ENCODE assay signal across 9 cellular contexts in genomic region chr9:121736964-121737462, GRCh38.
DNase-seq lines count a peak whose midpoint lies in the region; ATAC-seq, FAIRE-seq and TF ChIP-seq lines count a peak whose summit lies in the region.
"Had no signal": no experiment of that assay in that cellular context is flagged by ENCODE, and none has a peak within 500 bp of the region (broad histone marks: within the 10 kb centered on the region; RNA-seq: fewer than 3 reads in every experiment).

No MANE protein-coding gene starts in this region.

- H3K4me2 ChIP-seq in HepG2 (ENCODE audit: low read depth, low read length): peak overlapping the region; percentile 92

- WGBS in HUES64: 67% methylated on average over 13 of the region's 13 CpGs
- 3% methylated on average over 8 of the region's 13 CpGs for WGBS in HepG2 (ENCODE audit: low lambda C conversion rate)
- 66% methylated on average over 13 of the region's 13 CpGs for WGBS in suprapubic skin

- CTCF ChIA-PET in HepG2 (lab: Yijun Ruan, JAX; ENCODE audit: low intra/inter-chr PET ratio, low total read pairs): no interaction called here

- H3K79me2 ChIP-seq in HepG2 (ENCODE audit: insufficient read depth, low read length): peaks cover 49% of the 10 kb centered on the region

- in situ Hi-C loops in HepG2 (cut with HindIII; ENCODE audit: extremely low pct_ligation_motif_present, low pct_unique_long_range_greater_than_20kb): loop anchor here (25.0 kb wide), 1 partner anchor 250 kb away; no protein-coding TSS in a partner anchor

- TF ChIP-seq EP300 in HepG2 (IDR thresholded peaks at IDR 0.05; ENCODE audit: low read depth in 2 of 2, low read length in 2 of 2) (no peak), HepG2 (CRISPR knock-in tag; IDR thresholded peaks at IDR 0.05; ENCODE audit: borderline replicate concordance) (no peak; the same call in 1 of the 2 replicates), suprapubic skin (IDR thresholded peaks at IDR 0.05) (no peak)

- 0 out of 2 replicates have a peak overlapping the region, but pooled peaks have one; percentile 29 for H3K9ac ChIP-seq in HUES64 (ENCODE audit: low read depth, low read length)
- H3K9ac ChIP-seq in HepG2 (ENCODE audit: insufficient read depth, low read depth, low read length): peak overlapping the region; percentile 81

- intact Hi-C loops in HepG2 (cut with micrococcal nuclease; ENCODE audit: unreplicated experiment): loop anchor here (1.0 to 5.0 kb wide), 2 partner anchors 124 to 240 kb away; no protein-coding TSS in a partner anchor

- ATAC-seq in HepG2 (peak; percentile 69), HG03571 (IDR thresholded peaks at IDR 0.05; ENCODE audit: unreplicated experiment) (no peak)

- peak overlapping the region; percentile 39 for H2AFZ ChIP-seq in HepG2 (ENCODE audit: low read length)

- TF ChIP-seq RAD21 in HepG2 (CRISPR knock-in tag; IDR thresholded peaks at IDR 0.05): no peak

- TF ChIP-seq POLR2A in HepG2 (IDR thresholded peaks at IDR 0.05; ENCODE audit: insufficient read depth in 1 of 2, low read depth in 2 of 2, low read length in 2 of 2) (peak in 1 of 2 experiments; percentile 71; a peak in 2 of 4 replicates), suprapubic skin (IDR thresholded peaks at IDR 0.05) (no peak)

- H3K9me3 ChIP-seq in HUES64 (ENCODE audit: insufficient read depth, low read depth, low read length): no peaks in the 10 kb centered on the region
- H3K9me3 ChIP-seq in HepG2 (ENCODE audit: low read length): no peaks in the 10 kb centered on the region
- no peaks in the 10 kb centered on the region for H3K9me3 ChIP-seq in suprapubic skin

- H3K27ac Mint-ChIP-seq in chondrocyte (ENCODE audit: unreplicated experiment): peak overlapping the region; percentile 80

- peak overlapping the region; percentile 53 for H3K4me3 Mint-ChIP-seq in chondrocyte (ENCODE audit: unreplicated experiment)

- FAIRE-seq in HepG2 (lab: Jason Lieb, UNC): peak; percentile 96
- FAIRE-seq: GM18507 had no signal

- no peaks in the 10 kb centered on the region for H3K27me3 Mint-ChIP-seq in chondrocyte (ENCODE audit: low read depth)

- H3K4me3 ChIP-seq in HUES64 (ENCODE audit: low read length) (peak overlapping the region; percentile 74), HepG2 (replicated peaks in 1 of 3; ENCODE audit: insufficient read depth in 1 of 3, low read depth in 2 of 3, low read length in 3 of 3) (peak overlapping the region; percentile 67 to 88 (median 83)), suprapubic skin (peak overlapping the region; percentile 51)

- TF ChIP-seq CTCF in chondrocyte (IDR thresholded peaks at IDR 0.05): no peak
- no peak for TF ChIP-seq CTCF in HepG2 (CRISPR knock-in tag; IDR thresholded peaks at IDR 0.05)
- TF ChIP-seq CTCF in suprapubic skin (IDR thresholded peaks at IDR 0.05): no peak

- H3K27me3 ChIP-seq in HUES64 (ENCODE audit: insufficient read depth, low read length) (peaks cover 5% of the 10 kb centered on the region; the same call in 1 of the 2 replicates), HepG2 (ENCODE audit: control insufficient read depth in 1 of 2, insufficient read depth in 2 of 2, low read length in 2 of 2) (no peaks in the 10 kb centered on the region; a peak in 1 of 5 replicates), suprapubic skin (no peaks in the 10 kb centered on the region)

- no TSS peak for BruUV-seq in HepG2 (replicated peaks; lab: Mats Ljungman, UMichigan)

- DNase-seq in chondrocyte (ENCODE audit: low spot score) (no peak), HepG2 (ENCODE audit: low spot score) (peak; percentile 78), suprapubic skin (ENCODE audit: low spot score in 2 of 2) (no peak), D341Med (ENCODE audit: low spot score) (no peak), NCI-H2227 treated with DMSO at 0.1 percent for 48 hours (lab: John Stamatoyannopoulos, UW) (no peak), cortex of kidney (lab: John Stamatoyannopoulos, UW) (no peak)

- H4K20me1 ChIP-seq in HepG2 (ENCODE audit: insufficient read depth, low read length): no peaks in the 10 kb centered on the region

- peaks cover 74% of the 10 kb centered on the region for H3K4me1 Mint-ChIP-seq in chondrocyte (ENCODE audit: low read depth)

- H3K36me3 ChIP-seq in HUES64 (ENCODE audit: insufficient read depth, low read length): no peaks in the 10 kb centered on the region
- H3K36me3 ChIP-seq in HepG2 (replicated peaks in 1 of 2; ENCODE audit: control insufficient read depth in 1 of 2, insufficient read depth in 2 of 2, low read length in 2 of 2): no peaks in the 10 kb centered on the region; a peak in 1 of 5 replicates
- no peaks in the 10 kb centered on the region for H3K36me3 ChIP-seq in suprapubic skin

- H3K9me3 Mint-ChIP-seq in chondrocyte (ENCODE audit: low read depth): no peaks in the 10 kb centered on the region

- H3K36me3 Mint-ChIP-seq in chondrocyte (ENCODE audit: low read depth): no peaks in the 10 kb centered on the region

- H3K27ac ChIP-seq in HUES64 (ENCODE audit: low read depth, low read length): no peak overlapping the region
- peak overlapping the region; percentile 75 for H3K27ac ChIP-seq in HepG2 (ENCODE audit: extremely low read length, insufficient read depth, low read length)
- H3K27ac ChIP-seq in suprapubic skin: peak overlapping the region; percentile 85

- H3K4me1 ChIP-seq in HUES64 (ENCODE audit: insufficient read depth, low read length) (peaks cover 55% of the 10 kb centered on the region), HepG2 (ENCODE audit: insufficient read depth, low read length) (peaks cover 56% of the 10 kb centered on the region), suprapubic skin (peaks cover 69% of the 10 kb centered on the region)

- POLR2A ChIA-PET in HepG2 (lab: Yijun Ruan, JAX): interaction anchor here (1.0 to 5.0 kb wide), 4 partner anchors 10 to 96 kb away, joined by 3 to 49 read pairs (median 6); no protein-coding TSS in a partner anchor

TF ChIP-seq in HepG2, 621 proteins besides CTCF, POLR2A, EP300 and RAD21 (continues in another document):
- TF ChIP-seq HNF4A (CRISPR knock-in tag; IDR thresholded peaks at IDR 0.05) (peak; percentile 70; the same call in 1 of the 2 replicates), ZNF446 (CRISPR knock-in tag; IDR thresholded peaks at IDR 0.05) (no peak), ATF7-NPFF (CRISPR knock-in tag; IDR thresholded peaks at IDR 0.05; ENCODE audit: low read depth) (no peak), SP1 (IDR thresholded peaks at IDR 0.05) (no peak), SP1 (CRISPR knock-in tag; IDR thresholded peaks at IDR 0.05) (peak; percentile 68; the same call in 1 of the 2 replicates), NR2F2 (IDR thresholded peaks at IDR 0.05; ENCODE audit: borderline replicate concordance, low read depth) (0 out of 2 replicates have a peak, but pooled peaks have one; percentile 50), FOSL1 (CRISPR knock-in tag; IDR thresholded peaks at IDR 0.05; ENCODE audit: borderline replicate concordance) (no peak), KDM6A (CRISPR knock-in tag; IDR thresholded peaks at IDR 0.05; ENCODE audit: low read depth) (no peak), TAF1 (CRISPR knock-in tag; IDR thresholded peaks at IDR 0.05) (peak; percentile 61), ZNF101 (CRISPR knock-in tag; IDR thresholded peaks at IDR 0.05; ENCODE audit: borderline replicate concordance, low read depth) (no peak), NR2F6 (IDR thresholded peaks at IDR 0.05) (peak; percentile 75), NR2F6 (CRISPR knock-in tag; IDR thresholded peaks at IDR 0.05) (peak; percentile 70; the same call in 1 of the 2 replicates), TBL1XR1 (IDR thresholded peaks at IDR 0.05; ENCODE audit: borderline replicate concordance, low read length, partially characterized antibody) (no peak), DR1 (CRISPR knock-in tag; IDR thresholded peaks at IDR 0.05) (peak; percentile 51; the same call in 1 of the 2 replicates), ZFX (CRISPR knock-in tag; IDR thresholded peaks at IDR 0.05; ENCODE audit: low read depth) (peak; percentile 79), ZNF790 (CRISPR knock-in tag; IDR thresholded peaks at IDR 0.05; ENCODE audit: borderline replicate concordance) (no peak), HNF1B (CRISPR knock-in tag; IDR thresholded peaks at IDR 0.05) (peak; percentile 28; the same call in 1 of the 2 replicates), MIER2 (CRISPR knock-in tag; IDR thresholded peaks at IDR 0.05) (0 out of 2 replicates have a peak, but pooled peaks have one; percentile 12), ZNF251 (CRISPR knock-in tag; IDR thresholded peaks at IDR 0.05) (no peak)
